ENCODE assay signal across 8 cellular contexts in genomic region chr4:7067523-7068278, GRCh38. TPM values are rescaled to one million over a fixed set of nuclear protein-coding genes. Genes with fewer than 3 reads are reported as not detected.
DNase-seq lines count a peak whose midpoint lies in the region; ATAC-seq and TF ChIP-seq lines count a peak whose summit lies in the region.

TSS of gene GRPEL1 (minus strand) at chr4:7068064. CDS start at chr4:7068032, 32 bp downstream.

- no peaks in the 10 kb centered on the region for H3K27me3 ChIP-seq in adrenal gland
- H3K27me3 ChIP-seq in parathyroid adenoma (ENCODE audit: control insufficient read depth, insufficient read depth, low read length): no peaks in the 10 kb centered on the region
- no peaks in the 10 kb centered on the region for H3K27me3 ChIP-seq in upper lobe of right lung

- TF ChIP-seq POLR2A in adrenal gland (IDR thresholded peaks at IDR 0.05): peak; percentile 99

- H3K4me1 ChIP-seq in adrenal gland (replicated peaks in 1 of 2) (peaks cover 26 to 39% of the 10 kb centered on the region in 2 donors), parathyroid adenoma (no peaks in the 10 kb centered on the region), upper lobe of right lung (peaks cover 28% of the 10 kb centered on the region)

- H3K36me3 ChIP-seq in adrenal gland (replicated peaks in 1 of 2) (peaks cover 0 to 22% of the 10 kb centered on the region in 2 donors), parathyroid adenoma (ENCODE audit: control insufficient read depth, insufficient read depth, low read length) (no peaks in the 10 kb centered on the region), upper lobe of right lung (peaks cover 24% of the 10 kb centered on the region)

- peak within 1 kb of the TSS; percentile 93 to 98 (median 95) for H3K27ac ChIP-seq in adrenal gland
- H3K27ac ChIP-seq in parathyroid adenoma: peak within 1 kb of the TSS; percentile 79
- H3K27ac ChIP-seq in upper lobe of right lung: peak within 1 kb of the TSS; percentile 91

- H3K4me2 ChIP-seq in parathyroid adenoma (ENCODE audit: low read length): peak within 1 kb of the TSS; percentile 96

- WGBS in adrenal gland, 4 donors: 0 to 1% (median 0%) methylated on average over 6 to 75 of the region's 75 CpGs

- no peak for TF ChIP-seq CTCF in GM12875 (IDR thresholded peaks at IDR 0.05; ENCODE audit: borderline replicate concordance, insufficient read depth, low read depth, low read length)
- TF ChIP-seq CTCF in adrenal gland (IDR thresholded peaks at IDR 0.05): peak in 1 of 6 experiments; percentile 17
- TF ChIP-seq CTCF in parathyroid adenoma (IDR thresholded peaks at IDR 0.05): no peak
- peak; percentile 37 for TF ChIP-seq CTCF in upper lobe of right lung (IDR thresholded peaks at IDR 0.05)

- no peaks in the 10 kb centered on the region for H3K9me3 ChIP-seq in adrenal gland (replicated peaks in 1 of 3)
- H3K9me3 ChIP-seq in parathyroid adenoma (ENCODE audit: control insufficient read depth, low read length): no peaks in the 10 kb centered on the region
- no peaks in the 10 kb centered on the region for H3K9me3 ChIP-seq in upper lobe of right lung

- H3K9ac ChIP-seq in parathyroid adenoma: peak within 1 kb of the TSS; percentile 13

- peak within 1 kb of the TSS; percentile 98 for H3K4me3 ChIP-seq in GM12875 (ENCODE audit: low read depth, low read length)
- peak within 1 kb of the TSS; percentile 36 to 88 (median 71) for H3K4me3 ChIP-seq in adrenal gland
- peak within 1 kb of the TSS; percentile 86 for H3K4me3 ChIP-seq in parathyroid adenoma (ENCODE audit: low read depth, low read length)
- peak within 1 kb of the TSS; percentile 82 for H3K4me3 ChIP-seq in upper lobe of right lung

- H2AFZ ChIP-seq in parathyroid adenoma: peak within 1 kb of the TSS; percentile 87

- ATAC-seq in HG02642 (IDR thresholded peaks at IDR 0.05; ENCODE audit: poor library complexity, unreplicated experiment) (peak; percentile 90), upper lobe of right lung (peak; percentile 98)

- DNase-seq in NCI-H1105 (lab: John Stamatoyannopoulos, UW) (peak; percentile 93), SKM-1 (lab: John Stamatoyannopoulos, UW; ENCODE audit: unreplicated experiment) (peak; percentile 98), adrenal gland (peak; percentile 99 to 100 (median 100)), cardiac septum (ENCODE audit: low spot score) (no peak), upper lobe of right lung (peak; percentile 100)

- H3K79me2 ChIP-seq in parathyroid adenoma: peaks cover 12% of the 10 kb centered on the region

- intact Hi-C loops in adrenal gland (cut with DNase I) (loop anchor here in 1 of 2 donors (5.0 kb wide), 1 partner anchor 350 kb away; the partner anchor contains the start of gene BLOC1S4), cardiac septum (cut with DNase I) (loop anchor here (1.0 to 2.0 kb wide), 3 partner anchors 23 to 158 kb away; partner anchors contain the start of gene TBC1D14), upper lobe of right lung (cut with DNase I) (no loop called here)

RNA-seq across cellular contexts. Expression of gene GRPEL1, which starts in this region (rescaled TPM):
- 100 to 1,000 TPM in 2 of 8 donors, 10 to 100 TPM in 6; 43.7 to 249 (median 74.8) TPM for total RNA-seq in adrenal gland
- 100 to 1,000 TPM in 1 of 3 donors, 10 to 100 TPM in 2; 35.8 to 439 (median 77.0) TPM for polyA plus RNA-seq in adrenal gland
- 43.5 TPM for total RNA-seq in cardiac septum
- 27.8 TPM for total RNA-seq in upper lobe of right lung
